11 cellular contexts compared by ENCODE assay signal in the genomic region with DNA sequence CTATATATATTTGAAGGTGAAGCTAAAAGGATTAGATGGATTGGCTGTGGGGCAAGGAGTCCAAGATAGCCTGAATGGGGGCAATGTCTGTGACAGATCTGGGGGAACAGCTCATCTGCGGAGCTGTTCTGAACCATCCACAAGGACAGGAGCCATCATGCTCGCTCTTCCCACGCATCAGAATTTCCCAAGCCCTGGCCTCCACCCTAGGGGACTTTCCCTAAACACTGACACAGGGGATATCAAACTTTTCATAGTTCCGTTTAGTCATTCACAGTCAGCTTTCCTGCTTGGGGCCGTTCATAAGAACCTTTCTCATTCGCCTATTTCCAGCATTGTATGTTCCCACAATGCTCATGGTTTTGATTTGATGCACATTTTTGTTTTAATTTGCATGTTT. TPM values are rescaled to one million over a fixed set of nuclear protein-coding genes. Genes with fewer than 3 reads are reported as not detected.
DNase-seq lines count a peak whose midpoint lies in the region; ATAC-seq and TF ChIP-seq lines count a peak whose summit lies in the region.
"Had no signal": no experiment of that assay in that cellular context is flagged by ENCODE, and none has a peak within 500 bp of the region (broad histone marks: within the 10 kb centered on the region; RNA-seq: fewer than 3 reads in every experiment).

No MANE protein-coding gene starts in this region.

- H3K9me3 ChIP-seq in lower lobe of right lung (no peaks in the 10 kb centered on the region), suprapubic skin (no peaks in the 10 kb centered on the region)

- 31% methylated on average over 6 of the region's 6 CpGs for WGBS in suprapubic skin

- intact Hi-C loops in activated CD4-positive, alpha-beta memory T cell treated with anti-CD3 and anti-CD28 coated beads for 36 hours (cut with micrococcal nuclease), result loop anchor here (1.0 to 2.0 kb wide), 7 partner anchors 20 to 530 kb away; no protein-coding TSS in a partner anchor
- intact Hi-C loops in lower lobe of right lung (cut with DNase I), result no loop called here

- no peak for TF ChIP-seq CTCF in lower lobe of right lung (IDR thresholded peaks at IDR 0.05)
- no peak for TF ChIP-seq CTCF in suprapubic skin (IDR thresholded peaks at IDR 0.05)

- TF ChIP-seq EP300 in suprapubic skin (IDR thresholded peaks at IDR 0.05), result no peak

- H3K27me3 ChIP-seq in lower lobe of right lung (ENCODE audit: low read depth), result no peaks in the 10 kb centered on the region
- H3K27me3 ChIP-seq in suprapubic skin, result no peaks in the 10 kb centered on the region

- H3K9me3 Mint-ChIP-seq in activated CD4-positive, alpha-beta memory T cell treated with anti-CD3 and anti-CD28 coated beads for 36 hours, result no peaks in the 10 kb centered on the region
- H3K9me3 Mint-ChIP-seq in activated CD4-positive, alpha-beta memory T cell treated with anti-CD3 and anti-CD28 coated beads, Interleukin-2, amount 10 ng/mL, durations not matched to agents 7 days and 5 days, result no peaks in the 10 kb centered on the region
- H3K9me3 Mint-ChIP-seq in stimulated activated naive CD8-positive, alpha-beta T cell treated with anti-CD3 and anti-CD28 coated beads, Interleukin-15, Interleukin-2, amounts not matched to agents 100 ng/mL and 50 ng/mL, for 24 hours, result no peaks in the 10 kb centered on the region

- peak; percentile 89 for DNase-seq in activated CD4-positive, alpha-beta memory T cell treated with anti-CD3 and anti-CD28 coated beads for 36 hours
- no peak for DNase-seq in activated CD4-positive, alpha-beta memory T cell treated with anti-CD3 and anti-CD28 coated beads, Interleukin-2, amount 10 ng/mL, durations not matched to agents 7 days and 5 days
- DNase-seq in activated naive CD4-positive, alpha-beta T cell treated with anti-CD3 and anti-CD28 coated beads, Interleukin-2, amount 50 U/mL, for 16 hours, result peak; percentile 66
- no peak for DNase-seq in lower lobe of right lung
- DNase-seq in D341Med (ENCODE audit: low spot score), result no peak
- DNase-seq in NCI-H1930 (lab: John Stamatoyannopoulos, UW), result no peak
- DNase-seq in suprapubic skin (ENCODE audit: low spot score in 2 of 2), result no peak
- DNase-seq: NCI-H146, RPMI8226 had no signal

- POLR2A ChIA-PET in activated CD4-positive, alpha-beta memory T cell treated with anti-CD3 and anti-CD28 coated beads for 36 hours (lab: Charles Lee), result interaction anchor here (0.5 to 3.2 kb wide), 12 partner anchors 10 to 255 kb away, joined by 3 to 20 read pairs (median 4); partner anchors contain the start of genes FAM229B and TUBE1
- POLR2A ChIA-PET in activated CD4-positive, alpha-beta memory T cell treated with anti-CD3 and anti-CD28 coated beads, Interleukin-2, amount 10 ng/mL, durations not matched to agents 7 days and 5 days (lab: Charles Lee), result interaction anchor here (1.3 to 2.5 kb wide), 2 partner anchors 11 to 27 kb away, joined by 3 to 14 read pairs; no protein-coding TSS in a partner anchor

- no peaks in the 10 kb centered on the region for H3K36me3 Mint-ChIP-seq in activated CD4-positive, alpha-beta memory T cell treated with anti-CD3 and anti-CD28 coated beads for 36 hours
- no peaks in the 10 kb centered on the region for H3K36me3 Mint-ChIP-seq in activated CD4-positive, alpha-beta memory T cell treated with anti-CD3 and anti-CD28 coated beads, Interleukin-2, amount 10 ng/mL, durations not matched to agents 7 days and 5 days (ENCODE audit: low read depth)
- H3K36me3 Mint-ChIP-seq in stimulated activated naive CD8-positive, alpha-beta T cell treated with anti-CD3 and anti-CD28 coated beads, Interleukin-15, Interleukin-2, amounts not matched to agents 100 ng/mL and 50 ng/mL, for 24 hours (ENCODE audit: low read depth), result no peaks in the 10 kb centered on the region

- H3K4me3 ChIP-seq in lower lobe of right lung (no peak overlapping the region), suprapubic skin (no peak overlapping the region)

- no peak overlapping the region for H3K27ac ChIP-seq in lower lobe of right lung
- H3K27ac ChIP-seq in suprapubic skin, result no peak overlapping the region

- peak; percentile 26 to 33 for ATAC-seq in lower lobe of right lung

- CTCF ChIA-PET in activated CD4-positive, alpha-beta memory T cell treated with anti-CD3 and anti-CD28 coated beads for 36 hours (lab: Charles Lee), result interaction anchor here (0.8 to 12.5 kb wide), 9 partner anchors 9 to 306 kb away, joined by 3 to 193 read pairs (median 6); no protein-coding TSS in a partner anchor
- CTCF ChIA-PET in activated CD4-positive, alpha-beta memory T cell treated with anti-CD3 and anti-CD28 coated beads, Interleukin-2, amount 10 ng/mL, durations not matched to agents 7 days and 5 days (lab: Charles Lee), result interaction anchor here (5.1 kb wide), 1 partner anchor 26 kb away, joined by 35 read pairs; no protein-coding TSS in a partner anchor

- H3K36me3 ChIP-seq in lower lobe of right lung (no peaks in the 10 kb centered on the region), suprapubic skin (no peaks in the 10 kb centered on the region)

- no peak for TF ChIP-seq POLR2A in suprapubic skin (IDR thresholded peaks at IDR 0.05)

- peak overlapping the region; percentile 47 for H3K4me3 Mint-ChIP-seq in activated CD4-positive, alpha-beta memory T cell treated with anti-CD3 and anti-CD28 coated beads for 36 hours
- H3K4me3 Mint-ChIP-seq in activated CD4-positive, alpha-beta memory T cell treated with anti-CD3 and anti-CD28 coated beads, Interleukin-2, amount 10 ng/mL, durations not matched to agents 7 days and 5 days, result no peak overlapping the region
- H3K4me3 Mint-ChIP-seq in stimulated activated naive CD8-positive, alpha-beta T cell treated with anti-CD3 and anti-CD28 coated beads, Interleukin-15, Interleukin-2, amounts not matched to agents 100 ng/mL and 50 ng/mL, for 24 hours, result peak overlapping the region; percentile 66

- H3K27me3 Mint-ChIP-seq in activated CD4-positive, alpha-beta memory T cell treated with anti-CD3 and anti-CD28 coated beads for 36 hours, result no peaks in the 10 kb centered on the region
- H3K27me3 Mint-ChIP-seq in activated CD4-positive, alpha-beta memory T cell treated with anti-CD3 and anti-CD28 coated beads, Interleukin-2, amount 10 ng/mL, durations not matched to agents 7 days and 5 days, result no peaks in the 10 kb centered on the region
- no peaks in the 10 kb centered on the region for H3K27me3 Mint-ChIP-seq in stimulated activated naive CD8-positive, alpha-beta T cell treated with anti-CD3 and anti-CD28 coated beads, Interleukin-15, Interleukin-2, amounts not matched to agents 100 ng/mL and 50 ng/mL, for 24 hours

- peaks cover 7% of the 10 kb centered on the region for H3K4me1 ChIP-seq in lower lobe of right lung
- H3K4me1 ChIP-seq in suprapubic skin, result peaks cover 40% of the 10 kb centered on the region

- peak overlapping the region; percentile 90 for H3K27ac Mint-ChIP-seq in activated CD4-positive, alpha-beta memory T cell treated with anti-CD3 and anti-CD28 coated beads for 36 hours
- no peak overlapping the region for H3K27ac Mint-ChIP-seq in activated CD4-positive, alpha-beta memory T cell treated with anti-CD3 and anti-CD28 coated beads, Interleukin-2, amount 10 ng/mL, durations not matched to agents 7 days and 5 days
- peak overlapping the region; percentile 96 for H3K27ac Mint-ChIP-seq in stimulated activated naive CD8-positive, alpha-beta T cell treated with anti-CD3 and anti-CD28 coated beads, Interleukin-15, Interleukin-2, amounts not matched to agents 100 ng/mL and 50 ng/mL, for 24 hours

- H3K4me1 Mint-ChIP-seq in activated CD4-positive, alpha-beta memory T cell treated with anti-CD3 and anti-CD28 coated beads for 36 hours (ENCODE audit: low read depth), result peaks cover 58% of the 10 kb centered on the region
- peaks cover 30% of the 10 kb centered on the region for H3K4me1 Mint-ChIP-seq in activated CD4-positive, alpha-beta memory T cell treated with anti-CD3 and anti-CD28 coated beads, Interleukin-2, amount 10 ng/mL, durations not matched to agents 7 days and 5 days
- peaks cover 58% of the 10 kb centered on the region for H3K4me1 Mint-ChIP-seq in stimulated activated naive CD8-positive, alpha-beta T cell treated with anti-CD3 and anti-CD28 coated beads, Interleukin-15, Interleukin-2, amounts not matched to agents 100 ng/mL and 50 ng/mL, for 24 hours (ENCODE audit: low read depth)

RNA-seq across cellular contexts. Expression of gene CCN6, which starts 37.6 kb away (rescaled TPM):
- total RNA-seq in activated CD4-positive, alpha-beta memory T cell treated with anti-CD3 and anti-CD28 coated beads for 36 hours, result under 1 TPM in 1 of 2 experiments, not detected in 1; 0.70 TPM
- total RNA-seq in activated CD4-positive, alpha-beta memory T cell treated with anti-CD3 and anti-CD28 coated beads, Interleukin-2, amount 10 ng/mL, durations not matched to agents 7 days and 5 days, result not detected
- total RNA-seq in lower lobe of right lung, result not detected
- 1 to 10 TPM in 2 of 4 donors, under 1 TPM in 1, not detected in 1; 0.25 to 7.6 (median 1.0) TPM for total RNA-seq in suprapubic skin
- total RNA-seq: urinary bladder had no signal

Comparison
In these comparisons a context has a peak if more than half of its experiments do, and no peak if none do; other contexts are left out.
1. DNase-seq: peak in activated CD4-positive, alpha-beta memory T cell treated with anti-CD3 and anti-CD28 coated beads for 36 hours (single experiment) and activated naive CD4-positive, alpha-beta T cell treated with anti-CD3 and anti-CD28 coated beads, Interleukin-2, amount 50 U/mL, for 16 hours (single experiment); none in activated CD4-positive, alpha-beta memory T cell treated with anti-CD3 and anti-CD28 coated beads, Interleukin-2, amount 10 ng/mL, durations not matched to agents 7 days and 5 days (single experiment), lower lobe of right lung (single experiment), D341Med (single experiment), NCI-H1930 (0 of 2) and suprapubic skin (0 of 2).